ENCODE assay signal across 23 cellular contexts in the genomic region with DNA sequence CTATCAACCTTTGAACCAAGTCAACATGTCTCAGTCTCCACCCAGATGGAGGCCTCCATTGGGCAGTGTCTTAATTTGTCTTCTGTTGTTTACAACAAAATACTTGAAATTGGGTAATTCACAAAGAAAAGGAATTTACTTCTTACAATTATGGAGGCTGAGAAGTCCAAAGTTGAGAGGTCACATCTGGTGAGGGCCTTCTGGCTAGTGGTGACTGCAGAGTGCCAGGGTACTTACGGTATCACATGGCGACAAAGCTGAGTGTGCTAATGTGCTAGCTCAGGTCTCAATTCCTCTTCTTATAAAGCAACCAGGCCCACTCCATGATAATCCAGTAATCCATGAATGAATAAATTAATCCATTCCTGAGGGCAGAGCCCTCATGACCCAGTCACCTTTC. TPM values are rescaled to one million over a fixed set of nuclear protein-coding genes. Genes with fewer than 3 reads are reported as not detected.
"Had no signal": no experiment of that assay in that cellular context is flagged by ENCODE, and none has a peak within 500 bp of the region (broad histone marks: within the 10 kb centered on the region; RNA-seq: fewer than 3 reads in every experiment).

No MANE protein-coding gene starts in this region.

- H3K27me3 ChIP-seq: SJSA1, tibial artery had no signal

- H3K4me3 Mint-ChIP-seq: activated CD4-positive, alpha-beta memory T cell treated with anti-CD3 and anti-CD28 coated beads, Interleukin-2, amount 10 ng/mL, durations not matched to agents 7 days and 5 days; activated CD4-positive, alpha-beta T cell treated with anti-CD3 and anti-CD28 coated beads, Interleukin-2, amount 10 ng/mL, durations not matched to agents 7 days and 5 days; activated naive CD4-positive, alpha-beta T cell treated with anti-CD3 and anti-CD28 coated beads, Interleukin-2, amount 50 U/mL, for 24 hours; activated naive CD8-positive, alpha-beta T cell treated with anti-CD3 and anti-CD28 coated beads, Interleukin-2, amount 50 U/mL, for 24 hours; activated T-cell treated with anti-CD3 and anti-CD28 coated beads, Interleukin-2, amount 50 U/mL, for 4 hours; activated T-helper 17 cell treated with anti-CD3 and anti-CD28 coated beads, Interleukin-2, amount 50 U/mL, for 72 hours; central memory CD8-positive, alpha-beta T cell; memory B cell; naive thymus-derived CD8-positive, alpha-beta T cell; neural progenitor cell; stimulated activated effector memory CD8-positive, alpha-beta T cell treated with anti-CD3 and anti-CD28 coated beads, Interleukin-12 subunit alpha, Interleukin-12 subunit beta, amount 100 ng/mL, for 72 hours; stimulated activated naive CD8-positive, alpha-beta T cell treated with anti-CD3 and anti-CD28 coated beads, Interleukin-15, amount 100 ng/mL, for 72 hours had no signal

- H3K4me3 ChIP-seq: breast epithelium, neural progenitor cell, right lobe of liver, SJSA1, tibial artery had no signal

- ATAC-seq: activated T-helper 17 cell treated with anti-CD3 and anti-CD28 coated beads, Interleukin-2, amount 50 U/mL, for 72 hours; naive thymus-derived CD8-positive, alpha-beta T cell; right lobe of liver; stimulated activated effector memory CD8-positive, alpha-beta T cell treated with anti-CD3 and anti-CD28 coated beads, Interleukin-12 subunit alpha, Interleukin-12 subunit beta, amount 100 ng/mL, for 72 hours had no signal

- H3K36me3 Mint-ChIP-seq: activated naive CD4-positive, alpha-beta T cell treated with anti-CD3 and anti-CD28 coated beads, Interleukin-2, amount 50 U/mL, for 24 hours; memory B cell; naive thymus-derived CD8-positive, alpha-beta T cell; neural progenitor cell; stimulated activated effector memory CD8-positive, alpha-beta T cell treated with anti-CD3 and anti-CD28 coated beads, Interleukin-12 subunit alpha, Interleukin-12 subunit beta, amount 100 ng/mL, for 72 hours had no signal

- H3K4me1 ChIP-seq: breast epithelium had no signal

- H3K36me3 ChIP-seq: breast epithelium, neural progenitor cell, right lobe of liver, tibial artery had no signal

- H3K9me3 Mint-ChIP-seq: activated CD4-positive, alpha-beta memory T cell treated with anti-CD3 and anti-CD28 coated beads, Interleukin-2, amount 10 ng/mL, durations not matched to agents 7 days and 5 days; activated CD4-positive, alpha-beta T cell treated with anti-CD3 and anti-CD28 coated beads, Interleukin-2, amount 10 ng/mL, durations not matched to agents 7 days and 5 days; activated naive CD4-positive, alpha-beta T cell treated with anti-CD3 and anti-CD28 coated beads, Interleukin-2, amount 50 U/mL, for 24 hours; activated naive CD8-positive, alpha-beta T cell treated with anti-CD3 and anti-CD28 coated beads, Interleukin-2, amount 50 U/mL, for 24 hours; activated T-cell treated with anti-CD3 and anti-CD28 coated beads, Interleukin-2, amount 50 U/mL, for 4 hours; activated T-helper 17 cell treated with anti-CD3 and anti-CD28 coated beads, Interleukin-2, amount 50 U/mL, for 72 hours; central memory CD8-positive, alpha-beta T cell; memory B cell; naive thymus-derived CD8-positive, alpha-beta T cell; neural progenitor cell; stimulated activated effector memory CD8-positive, alpha-beta T cell treated with anti-CD3 and anti-CD28 coated beads, Interleukin-12 subunit alpha, Interleukin-12 subunit beta, amount 100 ng/mL, for 72 hours; stimulated activated naive CD8-positive, alpha-beta T cell treated with anti-CD3 and anti-CD28 coated beads, Interleukin-15, amount 100 ng/mL, for 72 hours had no signal

- H3K9me3 ChIP-seq: breast epithelium, right lobe of liver, SJSA1, tibial artery had no signal

- DNase-seq: activated CD4-positive, alpha-beta memory T cell treated with anti-CD3 and anti-CD28 coated beads, Interleukin-2, amount 10 ng/mL, durations not matched to agents 7 days and 5 days; activated CD4-positive, alpha-beta T cell treated with anti-CD3 and anti-CD28 coated beads, Interleukin-2, amount 10 ng/mL, durations not matched to agents 7 days and 5 days; activated CD4-positive, CD25-positive, alpha-beta regulatory T cell treated with anti-CD3 and anti-CD28 coated beads, Interleukin-2, amount 50 U/mL, for 72 hours; activated naive CD8-positive, alpha-beta T cell treated with anti-CD3 and anti-CD28 coated beads, Interleukin-2, amount 50 U/mL, for 24 hours; activated T-cell treated with anti-CD3 and anti-CD28 coated beads, Interleukin-2, amount 50 U/mL, for 4 hours; dermis blood vessel endothelial cell; effector CD4-positive, alpha-beta T cell; naive thymus-derived CD8-positive, alpha-beta T cell; occipital lobe; right lobe of liver; stimulated activated CD4-positive, alpha-beta T cell treated with anti-CD3 and anti-CD28 coated beads, Interleukin-12 subunit alpha, Interleukin-12 subunit beta, amount 100 ng/mL, for 4 hours; stimulated activated CD4-positive, alpha-beta T cell treated with anti-CD3 and anti-CD28 coated beads, Interleukin-4, amount 100 ng/mL, for 24 hours; stimulated activated naive CD8-positive, alpha-beta T cell treated with anti-CD3 and anti-CD28 coated beads, Interleukin-15, amount 100 ng/mL, for 72 hours; T-helper 2 cell; tibial artery had no signal

- H3K4me1 Mint-ChIP-seq: activated T-helper 17 cell treated with anti-CD3 and anti-CD28 coated beads, Interleukin-2, amount 50 U/mL, for 72 hours had no signal

- H3K27ac ChIP-seq: breast epithelium, neural progenitor cell, right lobe of liver, SJSA1, tibial artery had no signal

- H3K27ac Mint-ChIP-seq: activated CD4-positive, alpha-beta memory T cell treated with anti-CD3 and anti-CD28 coated beads, Interleukin-2, amount 10 ng/mL, durations not matched to agents 7 days and 5 days; activated CD4-positive, alpha-beta T cell treated with anti-CD3 and anti-CD28 coated beads, Interleukin-2, amount 10 ng/mL, durations not matched to agents 7 days and 5 days; activated naive CD4-positive, alpha-beta T cell treated with anti-CD3 and anti-CD28 coated beads, Interleukin-2, amount 50 U/mL, for 24 hours; activated naive CD8-positive, alpha-beta T cell treated with anti-CD3 and anti-CD28 coated beads, Interleukin-2, amount 50 U/mL, for 24 hours; activated T-helper 17 cell treated with anti-CD3 and anti-CD28 coated beads, Interleukin-2, amount 50 U/mL, for 72 hours; memory B cell; naive thymus-derived CD8-positive, alpha-beta T cell; neural progenitor cell; stimulated activated effector memory CD8-positive, alpha-beta T cell treated with anti-CD3 and anti-CD28 coated beads, Interleukin-12 subunit alpha, Interleukin-12 subunit beta, amount 100 ng/mL, for 72 hours; stimulated activated naive CD8-positive, alpha-beta T cell treated with anti-CD3 and anti-CD28 coated beads, Interleukin-15, amount 100 ng/mL, for 72 hours had no signal

RNA-seq across cellular contexts. Expression of a gene that starts 4.7 kb away (rescaled TPM):
- total RNA-seq: naive thymus-derived CD8-positive, alpha-beta T cell had no signal
